In genomic region chr12:122312926-122313325, GRCh38 we compare ENCODE assay signal across 1 cellular context.
TF ChIP-seq lines count a peak whose summit lies in the region.

No MANE protein-coding gene starts in this region.

TF ChIP-seq in H1, 55 proteins besides CTCF, POLR2A, EP300 and RAD21 (continued from another document):
- TF ChIP-seq SIN3A (conservative IDR thresholded peaks at IDR 0.05 in 1 of 2, IDR thresholded peaks at IDR 0.05 in 1 of 2; ENCODE audit: low read depth in 1 of 2, low read length in 2 of 2) (no peak), TCF12 (IDR thresholded peaks at IDR 0.05; ENCODE audit: low read depth, low read length) (no peak), POLR2AphosphoS5 (IDR thresholded peaks at IDR 0.05; ENCODE audit: low read depth, low read length) (no peak), CHD7 (IDR thresholded peaks at IDR 0.05; ENCODE audit: insufficient replicate concordance, low read length) (no peak), ASH2L (IDR thresholded peaks at IDR 0.05; ENCODE audit: low read length) (no peak), ATF3 (IDR thresholded peaks at IDR 0.05; ENCODE audit: insufficient read depth, low read depth, low read length) (no peak), RFX5 (IDR thresholded peaks at IDR 0.05; ENCODE audit: borderline replicate concordance, low read depth, low read length) (no peak), GTF2F1 (IDR thresholded peaks at IDR 0.05; ENCODE audit: borderline replicate concordance, low read depth, low read length) (no peak), HDAC6 (IDR thresholded peaks at IDR 0.05; ENCODE audit: low read depth, low read length) (no peak), CBX8 (IDR thresholded peaks at IDR 0.05; ENCODE audit: borderline replicate concordance, low read depth, low read length) (no peak)
